28 cellular contexts compared by ENCODE assay signal in genomic region chr2:201199847-201200246, GRCh38. TPM values are rescaled to one million over a fixed set of nuclear protein-coding genes. Genes with fewer than 3 reads are reported as not detected.
"Had no signal": no experiment of that assay in that cellular context is flagged by ENCODE, and none has a peak within 500 bp of the region (broad histone marks: within the 10 kb centered on the region; RNA-seq: fewer than 3 reads in every experiment).

No MANE protein-coding gene starts in this region.

- H3K4me3 Mint-ChIP-seq: activated CD4-positive, alpha-beta T cell treated with anti-CD3 and anti-CD28 coated beads for 36 hours; activated CD8-positive, alpha-beta memory T cell treated with anti-CD3 and anti-CD28 coated beads, Interleukin-2, amount 10 ng/mL, durations not matched to agents 7 days and 5 days; activated CD8-positive, alpha-beta T cell treated with anti-CD3 and anti-CD28 coated beads, Interleukin-2, amount 10 ng/mL, durations not matched to agents 7 days and 5 days; neural crest cell; stimulated activated naive B cell treated with anti-CD40 and anti-IgM and Interleukin-4, amounts not matched to agents 10 μg/mL and 1 μg/mL and 100 μg/mL, for 72 hours had no signal

- H3K27ac ChIP-seq: breast epithelium, epithelial cell of prostate, esophagus squamous epithelium, left lung, lower lobe of right lung, pancreas, right atrium auricular region, stomach, upper lobe of left lung, vagina had no signal

- DNase-seq: activated CD4-positive, alpha-beta T cell treated with anti-CD3 and anti-CD28 coated beads for 36 hours; activated CD4-positive, CD25-positive, alpha-beta regulatory T cell; activated CD8-positive, alpha-beta memory T cell treated with anti-CD3 and anti-CD28 coated beads, Interleukin-2, amount 10 ng/mL, durations not matched to agents 7 days and 5 days; activated CD8-positive, alpha-beta T cell treated with anti-CD3 and anti-CD28 coated beads, Interleukin-2, amount 10 ng/mL, durations not matched to agents 7 days and 5 days; activated T-cell treated with anti-CD3 and anti-CD28 coated beads, Interleukin-2, amount 50 U/mL, for 48 hours; dermis blood vessel endothelial cell; effector CD4-positive, alpha-beta T cell; esophagus squamous epithelium; foreskin melanocyte; left lung; lower lobe of right lung; mesenchymal stem cell; nucleus accumbens; pancreas; stimulated activated CD4-positive, alpha-beta T cell treated with anti-CD3 and anti-CD28 coated beads, Interleukin-15, amount 100 ng/mL, for 24 hours; stimulated activated CD4-positive, alpha-beta T cell treated with anti-CD3 and anti-CD28 coated beads, Interleukin-2, amount 100 ng/mL, for 24 hours; stimulated activated naive B cell treated with anti-CD40 and anti-IgM and Interleukin-4, amounts not matched to agents 10 μg/mL and 1 μg/mL and 100 μg/mL, for 72 hours; stomach; T-helper 2 cell; upper lobe of left lung had no signal

- H3K27me3 Mint-ChIP-seq: activated CD4-positive, alpha-beta T cell treated with anti-CD3 and anti-CD28 coated beads for 36 hours; activated CD8-positive, alpha-beta memory T cell treated with anti-CD3 and anti-CD28 coated beads, Interleukin-2, amount 10 ng/mL, durations not matched to agents 7 days and 5 days; stimulated activated naive B cell treated with anti-CD40 and anti-IgM and Interleukin-4, amounts not matched to agents 10 μg/mL and 1 μg/mL and 100 μg/mL, for 72 hours had no signal

- H3K36me3 ChIP-seq: breast epithelium, right atrium auricular region, vagina had no signal

- H3K9me3 Mint-ChIP-seq: activated T-helper 2 cell treated with anti-CD3 and anti-CD28 coated beads, Interferon-gamma antibody, Interleukin-2, Interleukin-4, amounts not matched to agents 10 μg/mL and 5 μg/mL and 100 μg/mL, durations not matched to agents 14 hours and 24 hours and 36 hours; neural crest cell; stimulated activated naive B cell treated with anti-CD40 and anti-IgM and Interleukin-4, amounts not matched to agents 10 μg/mL and 1 μg/mL and 100 μg/mL, for 72 hours had no signal

- H3K27me3 ChIP-seq: breast epithelium, esophagus squamous epithelium, left lung, pancreas, right atrium auricular region, stomach, thyroid gland, upper lobe of left lung, vagina had no signal

- ATAC-seq: activated CD4-positive, alpha-beta T cell treated with anti-CD3 and anti-CD28 coated beads for 36 hours; activated CD8-positive, alpha-beta memory T cell treated with anti-CD3 and anti-CD28 coated beads, Interleukin-2, amount 10 ng/mL, durations not matched to agents 7 days and 5 days; activated CD8-positive, alpha-beta T cell treated with anti-CD3 and anti-CD28 coated beads, Interleukin-2, amount 10 ng/mL, durations not matched to agents 7 days and 5 days; left lung; lower lobe of right lung; pancreas; stimulated activated naive B cell treated with anti-CD40 and anti-IgM and Interleukin-4, amounts not matched to agents 10 μg/mL and 1 μg/mL and 100 μg/mL, for 72 hours had no signal

- H3K27ac Mint-ChIP-seq: activated CD4-positive, alpha-beta T cell treated with anti-CD3 and anti-CD28 coated beads for 36 hours; activated CD8-positive, alpha-beta memory T cell treated with anti-CD3 and anti-CD28 coated beads, Interleukin-2, amount 10 ng/mL, durations not matched to agents 7 days and 5 days; activated T-helper 2 cell treated with anti-CD3 and anti-CD28 coated beads, Interferon-gamma antibody, Interleukin-2, Interleukin-4, amounts not matched to agents 10 μg/mL and 5 μg/mL and 100 μg/mL, durations not matched to agents 14 hours and 24 hours and 36 hours; stimulated activated naive B cell treated with anti-CD40 and anti-IgM and Interleukin-4, amounts not matched to agents 10 μg/mL and 1 μg/mL and 100 μg/mL, for 72 hours had no signal

- H3K4me1 Mint-ChIP-seq: neural crest cell had no signal

- H3K4me1 ChIP-seq: breast epithelium, lower lobe of right lung, pancreas had no signal

- H3K9me3 ChIP-seq: breast epithelium, esophagus squamous epithelium, left lung, lower lobe of right lung, pancreas, right atrium auricular region, stomach, thyroid gland, upper lobe of left lung, vagina had no signal

- H3K4me3 ChIP-seq: breast epithelium, esophagus squamous epithelium, left lung, lower lobe of right lung, pancreas, right atrium auricular region, smooth muscle cell, stomach, thyroid gland, upper lobe of left lung, vagina had no signal

RNA-seq across cellular contexts. Expression of gene CASP10, which starts 16.9 kb away (rescaled TPM):
- total RNA-seq: neural crest cell had no signal
